ENCODE assay signal across 24 cellular contexts in genomic region chr1:172641492-172641891, GRCh38. TPM values are rescaled to one million over a fixed set of nuclear protein-coding genes. Genes with fewer than 3 reads are reported as not detected.
DNase-seq lines count a peak whose midpoint lies in the region; ATAC-seq, FAIRE-seq and TF ChIP-seq lines count a peak whose summit lies in the region.
"Had no signal": no experiment of that assay in that cellular context is flagged by ENCODE, and none has a peak within 500 bp of the region (broad histone marks: within the 10 kb centered on the region; RNA-seq: fewer than 3 reads in every experiment).

No MANE protein-coding gene starts in this region.

- H2AK5ac ChIP-seq in IMR-90 (ENCODE audit: low read depth, low read length), result peak overlapping the region; percentile 27; the same call in 1 of the 2 replicates

- H2AK9ac ChIP-seq in IMR-90 (replicated peaks; ENCODE audit: low read depth, low read length, poor library complexity), result no peak overlapping the region

- H3K27ac ChIP-seq in CD4-positive, alpha-beta T cell (ENCODE audit: low read depth, low read length), result no peak overlapping the region
- no peak overlapping the region for H3K27ac ChIP-seq in IMR-90 (ENCODE audit: insufficient read depth, low read length)
- no peak overlapping the region for H3K27ac ChIP-seq in K562 (ENCODE audit: extremely low read depth, low read depth, low read length)

- H3K4me3 Mint-ChIP-seq in CD4-positive, alpha-beta T cell, result no peak overlapping the region
- peak overlapping the region; percentile 23 for H3K4me3 Mint-ChIP-seq in activated T-helper 1 cell treated with anti-CD3 and anti-CD28 coated beads, Interleukin-12 subunit alpha, Interleukin-12 subunit beta, Interleukin-2, Interleukin-4 antibody, amounts not matched to agents 30 ng/mL and 10 ng/mL and 1 ng/mL, durations not matched to agents 14 hours and 24 hours and 36 hours
- H3K4me3 Mint-ChIP-seq: CD8-positive, alpha-beta T cell; GM23338 had no signal

- no peak overlapping the region for H4K8ac ChIP-seq in IMR-90 (ENCODE audit: low read depth in 2 of 2, low read length in 2 of 2)

- H3K9me3 ChIP-seq in CD4-positive, alpha-beta T cell (ENCODE audit: control insufficient read depth, low read length), result no peaks in the 10 kb centered on the region
- H3K9me3 ChIP-seq in IMR-90 (ENCODE audit: control insufficient read depth, insufficient read depth, low read length), result peaks cover 6% of the 10 kb centered on the region; the same call in 1 of the 2 replicates
- H3K9me3 ChIP-seq in K562 (replicated peaks; ENCODE audit: control insufficient read depth, insufficient read depth, low read depth, low read length), result peaks cover 3% of the 10 kb centered on the region; the same call in 1 of the 2 replicates
- H3K9me3 ChIP-seq: HAP-1 had no signal

- no peaks in the 10 kb centered on the region for H3K36me3 Mint-ChIP-seq in CD4-positive, alpha-beta T cell (ENCODE audit: low read depth)
- peaks cover 8% of the 10 kb centered on the region for H3K36me3 Mint-ChIP-seq in activated T-helper 1 cell treated with anti-CD3 and anti-CD28 coated beads, Interleukin-12 subunit alpha, Interleukin-12 subunit beta, Interleukin-2, Interleukin-4 antibody, amounts not matched to agents 30 ng/mL and 10 ng/mL and 1 ng/mL, durations not matched to agents 14 hours and 24 hours and 36 hours (ENCODE audit: low read depth)
- H3K36me3 Mint-ChIP-seq: CD8-positive, alpha-beta T cell; IgD-negative memory B cell had no signal

- TF ChIP-seq POLR2A in IMR-90 (IDR thresholded peaks at IDR 0.05; ENCODE audit: low read depth, low read length) (no peak), K562 (conservative IDR thresholded peaks at IDR 0.05) (no peak)

- H3K56ac ChIP-seq in IMR-90 (ENCODE audit: extremely low read depth, insufficient read depth, low read length), result no peak overlapping the region

- H2BK120ac ChIP-seq in IMR-90 (ENCODE audit: low read depth, low read length), result peak overlapping the region; percentile 51; the same call in 1 of the 2 replicates

- no peaks in the 10 kb centered on the region for H3K27me3 Mint-ChIP-seq in CD4-positive, alpha-beta T cell
- peaks cover 5% of the 10 kb centered on the region for H3K27me3 Mint-ChIP-seq in activated T-helper 1 cell treated with anti-CD3 and anti-CD28 coated beads, Interleukin-12 subunit alpha, Interleukin-12 subunit beta, Interleukin-2, Interleukin-4 antibody, amounts not matched to agents 30 ng/mL and 10 ng/mL and 1 ng/mL, durations not matched to agents 14 hours and 24 hours and 36 hours (ENCODE audit: insufficient read depth)

- ATAC-seq in CD4-positive, alpha-beta T cell (ENCODE audit: poor library complexity), result no peak
- ATAC-seq in IMR-90 (ENCODE audit: low read depth) (no peak), K562 (no peak), SK-N-SH treated with all-trans-retinoic acid at 6 μM for 48 hours (no peak), GM18519 (IDR thresholded peaks at IDR 0.05; ENCODE audit: low FRiP score, unreplicated experiment) (no peak)
- ATAC-seq: CD8-positive, alpha-beta T cell; GM23338 had no signal

- no peak for DNase-seq in CD4-positive, alpha-beta T cell
- DNase-seq in IMR-90, result no peak
- no peak for DNase-seq in activated T-helper 1 cell treated with anti-CD3 and anti-CD28 coated beads, Interleukin-12 subunit alpha, Interleukin-12 subunit beta, Interleukin-2, Interleukin-4 antibody, amounts not matched to agents 30 ng/mL and 10 ng/mL and 1 ng/mL, durations not matched to agents 14 hours and 24 hours and 36 hours (ENCODE audit: low spot score)
- no peak for DNase-seq in K562 (ENCODE audit: extremely low read depth in 1 of 4, low spot score in 3 of 4)
- no peak for DNase-seq in LoVo (ENCODE audit: low spot score)
- no peak for DNase-seq in C1 segment of cervical spinal cord (lab: John Stamatoyannopoulos, UW)
- DNase-seq: Calu3; CD8-positive, alpha-beta T cell; DMS153; Karpas-422; NCI-H1417; NCI-H187; NCI-H446 treated with DMSO at 0.1 percent for 48 hours; NCI-H526 treated with DMSO at 0.1 percent for 48 hours; Right ventricle myocardium superior had no signal

- peak overlapping the region; percentile 51; the same call in 1 of the 2 replicates for H2BK20ac ChIP-seq in IMR-90 (ENCODE audit: low read depth, low read length)

- TF ChIP-seq EP300 in K562 (IDR thresholded peaks at IDR 0.05; ENCODE audit: low read length), result no peak

- no peak overlapping the region for H3K18ac ChIP-seq in IMR-90 (ENCODE audit: low read depth, low read length)

- no peaks in the 10 kb centered on the region for H3K27me3 ChIP-seq in CD4-positive, alpha-beta T cell (ENCODE audit: control insufficient read depth, insufficient read depth, low read length)
- no peaks in the 10 kb centered on the region for H3K27me3 ChIP-seq in IMR-90 (ENCODE audit: control insufficient read depth, insufficient read depth, low read length)
- H3K27me3 ChIP-seq in K562 (ENCODE audit: control insufficient read depth in 2 of 2, insufficient read depth in 2 of 2, low read length in 2 of 2), result no peaks in the 10 kb centered on the region

- H4K5ac ChIP-seq in IMR-90 (ENCODE audit: low read depth, low read length), result no peak overlapping the region

- H3K79me1 ChIP-seq in IMR-90 (ENCODE audit: low read depth in 1 of 2, low read length in 2 of 2), result 0 out of 4 replicates have a peak, but pooled peaks cover 0 to 7% of the 10 kb centered on the region in 2 experiments

- no peak for FAIRE-seq in K562 (lab: Jason Lieb, UNC)
- FAIRE-seq: GM12891 had no signal

- no peak overlapping the region for H3K9ac ChIP-seq in IMR-90 (ENCODE audit: low read depth, low read length)
- H3K9ac ChIP-seq in K562 (ENCODE audit: insufficient read depth in 1 of 2, low read depth in 2 of 2, low read length in 2 of 2), result no peak overlapping the region

- dilution Hi-C loops in IMR-90 (cut with HindIII; ENCODE audit: low sequenced_read_pairs, unreplicated experiment), result no loop called here

- BruUV-seq in IMR-90 (replicated peaks; lab: Mats Ljungman, UMichigan), result no TSS peak
- no TSS peak for BruUV-seq in K562 (replicated peaks; lab: Mats Ljungman, UMichigan)

- H3K27ac Mint-ChIP-seq in CD4-positive, alpha-beta T cell, result peak overlapping the region; percentile 89
- peak overlapping the region; percentile 57 for H3K27ac Mint-ChIP-seq in activated T-helper 1 cell treated with anti-CD3 and anti-CD28 coated beads, Interleukin-12 subunit alpha, Interleukin-12 subunit beta, Interleukin-2, Interleukin-4 antibody, amounts not matched to agents 30 ng/mL and 10 ng/mL and 1 ng/mL, durations not matched to agents 14 hours and 24 hours and 36 hours
- H3K27ac Mint-ChIP-seq: CD8-positive, alpha-beta T cell; GM23338; IgD-negative memory B cell had no signal

- no peak overlapping the region; the same call in 2 of the 3 replicates for H2BK15ac ChIP-seq in IMR-90 (ENCODE audit: low read depth, low read length)

- 100% methylated on average over 2 of the region's 5 CpGs; no CpG with 5 or more reads in 1 of the 2 experiments for WGBS in IMR-90 (ENCODE audit: extremely low coverage in 2 of 2, insufficient read length in 1 of 2), 2 experiments
- WGBS in K562 (ENCODE audit: insufficient coverage, low coverage, missing lambda C conversion rate), result 43% methylated on average over 5 of the region's 5 CpGs

- H3K14ac ChIP-seq in IMR-90 (replicated peaks; ENCODE audit: low read depth, low read length), result no peak overlapping the region

- no peak for TF ChIP-seq RAD21 in IMR-90 (IDR thresholded peaks at IDR 0.05; ENCODE audit: low read length)
- no peak for TF ChIP-seq RAD21 in K562 (CRISPR knock-in tag; conservative IDR thresholded peaks at IDR 0.05 in 1 of 2, IDR thresholded peaks at IDR 0.05 in 1 of 2)

- H3K9me3 Mint-ChIP-seq in CD4-positive, alpha-beta T cell, result no peaks in the 10 kb centered on the region
- peaks cover 10% of the 10 kb centered on the region for H3K9me3 Mint-ChIP-seq in activated T-helper 1 cell treated with anti-CD3 and anti-CD28 coated beads, Interleukin-12 subunit alpha, Interleukin-12 subunit beta, Interleukin-2, Interleukin-4 antibody, amounts not matched to agents 30 ng/mL and 10 ng/mL and 1 ng/mL, durations not matched to agents 14 hours and 24 hours and 36 hours
- H3K9me3 Mint-ChIP-seq: CD8-positive, alpha-beta T cell; GM23338 had no signal

- peaks cover 21% of the 10 kb centered on the region for H3K4me1 ChIP-seq in IMR-90 (ENCODE audit: control insufficient read depth, insufficient read depth, low read length)
- H3K4me1 ChIP-seq in K562 (replicated peaks in 1 of 2; ENCODE audit: control insufficient read depth in 2 of 2, insufficient read depth in 2 of 2, low read length in 2 of 2), result peaks cover 0 to 36% of the 10 kb centered on the region in 2 experiments; a peak in 4 of 5 replicates
- H3K4me1 ChIP-seq: HAP-1 had no signal

- peaks cover 27% of the 10 kb centered on the region for H3K9me1 ChIP-seq in IMR-90 (ENCODE audit: insufficient read depth, low read length)
- H3K9me1 ChIP-seq in K562 (ENCODE audit: control insufficient read depth, insufficient read depth, low read length), result no peaks in the 10 kb centered on the region

- no peak overlapping the region for H3K4me2 ChIP-seq in IMR-90 (ENCODE audit: low read depth, low read length)
- no peak overlapping the region for H3K4me2 ChIP-seq in K562 (ENCODE audit: insufficient read depth, low read length)
- H3K4me2 ChIP-seq: GM23338 had no signal

- H3K36me3 ChIP-seq in IMR-90 (ENCODE audit: control insufficient read depth, insufficient read depth, low read length) (no peaks in the 10 kb centered on the region), K562 (ENCODE audit: control insufficient read depth, insufficient read depth, low read length) (no peaks in the 10 kb centered on the region)
- H3K36me3 ChIP-seq: HAP-1 had no signal

- H3K79me2 ChIP-seq in K562 (ENCODE audit: control insufficient read depth, insufficient read depth, low read length), result no peaks in the 10 kb centered on the region

- peaks cover 98% of the 10 kb centered on the region for H3K4me1 Mint-ChIP-seq in CD4-positive, alpha-beta T cell (ENCODE audit: low read depth)
- peaks cover 95% of the 10 kb centered on the region for H3K4me1 Mint-ChIP-seq in activated T-helper 1 cell treated with anti-CD3 and anti-CD28 coated beads, Interleukin-12 subunit alpha, Interleukin-12 subunit beta, Interleukin-2, Interleukin-4 antibody, amounts not matched to agents 30 ng/mL and 10 ng/mL and 1 ng/mL, durations not matched to agents 14 hours and 24 hours and 36 hours (ENCODE audit: low read depth)

- no peak overlapping the region for H3K23ac ChIP-seq in IMR-90 (ENCODE audit: low read depth, low read length)

- H2BK5ac ChIP-seq in IMR-90 (ENCODE audit: low read depth, low read length, poor library complexity, severe bottlenecking), result no peak overlapping the region

- POLR2A ChIA-PET in CD4-positive, alpha-beta T cell (lab: Charles Lee), result interaction anchor here (0.8 kb wide), 1 partner anchor 17 kb away, joined by 3 read pairs; the partner anchor contains the start of gene FASLG
- POLR2A ChIA-PET in IMR-90 (lab: Charles Lee; ENCODE audit: unreplicated experiment) (no interaction called here), K562 (lab: Yijun Ruan, JAX) (no interaction called here)

- H3K4ac ChIP-seq in IMR-90 (ENCODE audit: low read depth, low read length), result peak overlapping the region; percentile 50; the same call in 1 of the 2 replicates

- in situ Hi-C loops in IMR-90 (cut with MboI; ENCODE audit: low sequenced_read_pairs) (no loop called here), K562 (cut with MboI) (no loop called here)

- H3K4me3 ChIP-seq in IMR-90 (ENCODE audit: insufficient read depth, low read depth, low read length) (no peak overlapping the region), K562 (no peak overlapping the region)
- H3K4me3 ChIP-seq: GM23338, HAP-1 had no signal

- intact Hi-C loops in CD4-positive, alpha-beta T cell (cut with DNase I, micrococcal nuclease), result no loop called here
- intact Hi-C loops in IMR-90 (cut with micrococcal nuclease) (no loop called here), K562 (cut with micrococcal nuclease) (loop anchor here (5.0 kb wide), 1 partner anchor 434 kb away; no protein-coding TSS in a partner anchor)
- intact Hi-C loops in activated T-helper 1 cell treated with anti-CD3 and anti-CD28 coated beads, Interleukin-12 subunit alpha, Interleukin-12 subunit beta, Interleukin-2, Interleukin-4 antibody, amounts not matched to agents 30 ng/mL and 10 ng/mL and 1 ng/mL, durations not matched to agents 14 hours and 24 hours and 36 hours (cut with micrococcal nuclease), result no loop called here

- H4K91ac ChIP-seq in IMR-90 (ENCODE audit: insufficient read depth, low read depth, low read length), result no peak overlapping the region

- no peak overlapping the region for H2AFZ ChIP-seq in IMR-90 (replicated peaks; ENCODE audit: low read length, poor library complexity)
- H2AFZ ChIP-seq in K562 (ENCODE audit: low read depth, low read length), result no peak overlapping the region
- H2AFZ ChIP-seq: GM23338 had no signal

- CTCF ChIA-PET in CD4-positive, alpha-beta T cell (lab: Charles Lee), result no interaction called here
- CTCF ChIA-PET in IMR-90 (lab: Yijun Ruan, JAX), result interaction anchor here (0.6 kb wide), 2 partner anchors 9 to 28 kb away, joined by 3 to 5 read pairs; no protein-coding TSS in a partner anchor
- CTCF ChIA-PET in K562 (lab: Yijun Ruan, JAX; ENCODE audit: low intra/inter-chr PET ratio), result no interaction called here

- TF ChIP-seq CTCF in CD4-positive, alpha-beta T cell (IDR thresholded peaks at IDR 0.05), result no peak
- no peak for TF ChIP-seq CTCF in IMR-90 (conservative IDR thresholded peaks at IDR 0.05; ENCODE audit: low read depth, low read length)
- no peak for TF ChIP-seq CTCF in K562 (IDR thresholded peaks at IDR 0.05 in 2 of 3, conservative IDR thresholded peaks at IDR 0.05 in 1 of 3; ENCODE audit: insufficient read depth in 2 of 3, low read depth in 1 of 3, low read length in 3 of 3)

- H4K20me1 ChIP-seq in IMR-90 (ENCODE audit: insufficient read depth, low read length), result no peaks in the 10 kb centered on the region
- no peaks in the 10 kb centered on the region for H4K20me1 ChIP-seq in K562 (replicated peaks; ENCODE audit: control insufficient read depth, insufficient read depth, low read length)

RNA-seq across cellular contexts. Expression of gene FASLG, which starts 17.4 kb away (rescaled TPM):
- total RNA-seq in CD4-positive, alpha-beta T cell, result under 1 TPM; 0.11 to 0.80 TPM
- total RNA-seq in IMR-90 (2012; rRNA removed), result 0.18 and 0.28 TPM in 2 replicates
- polyA plus RNA-seq in IMR-90 (2012; rRNA removed), result 0.10 and 0.14 TPM in 2 replicates
- 0.06 and 0.07 TPM in 2 replicates for polyA plus RNA-seq in IMR-90 (2012; cell fraction: cytosol; rRNA removed)
- polyA plus RNA-seq in IMR-90 (2012; cell fraction: nucleus; rRNA removed; ENCODE audit: low replicate concordance), result 0.05 and 0.09 TPM in 2 replicates
- total RNA-seq in activated T-helper 1 cell treated with anti-CD3 and anti-CD28 coated beads, Interleukin-12 subunit alpha, Interleukin-12 subunit beta, Interleukin-2, Interleukin-4 antibody, amounts not matched to agents 30 ng/mL and 10 ng/mL and 1 ng/mL, durations not matched to agents 14 hours and 24 hours and 36 hours, result 113 and 114 TPM in 2 replicates
- total RNA-seq in K562 (2011; cell fraction: chromatin; rRNA removed; ENCODE audit: low replicate concordance), result not detected in 2 replicates
- total RNA-seq in K562 (2011; cell fraction: nucleolus; rRNA removed), result not detected in 2 replicates
- not detected in 2 replicates for total RNA-seq in K562 (2011; cell fraction: nucleoplasm; rRNA removed)
- not detected in 2 replicates for total RNA-seq in K562 (2014; rRNA removed)
- total RNA-seq in K562 (2014; rRNA removed; fragmentation: Illumina TruSeq; extraction: Trizol), result not detected in 2 replicates
- total RNA-seq in K562 (2015; rRNA removed; fragmentation: Illumina TruSeq; extraction: Trizol), result not detected in 2 replicates
- total RNA-seq in K562 (2021), result not detected in 2 replicates
- polyA plus RNA-seq in K562 (2011; rRNA removed), result 0.05 TPM in 1 of 2 replicates, not detected in the other
- polyA plus RNA-seq in K562 (2011; cell fraction: cytosol; rRNA removed), result not detected in 2 replicates
- polyA plus RNA-seq in K562 (2011; cell fraction: nucleus; rRNA removed), result not detected in 2 replicates
- 0.04 TPM in 1 of 2 replicates, not detected in the other for polyA plus RNA-seq in K562 (2012)
- polyA plus RNA-seq in K562 (2014; fragmentation: Illumina TruSeq; extraction: Trizol), result not detected in 2 replicates
- not detected for polyA plus RNA-seq in K562 (2014; fragmentation: Nextera tagmentation; extraction: Ambion mirVana)
- polyA plus RNA-seq in K562 (2014; rRNA removed), result not detected in 2 replicates
- not detected in 2 replicates for polyA minus RNA-seq in K562 (2011; rRNA and poly(A)+ RNA removed)
- not detected in 2 replicates for polyA minus RNA-seq in K562 (2011; cell fraction: cytosol; rRNA and poly(A)+ RNA removed)
- not detected in 2 replicates for polyA minus RNA-seq in K562 (2011; cell fraction: nucleus; rRNA and poly(A)+ RNA removed)
- total RNA-seq: Calu3, G401, GM23338, MCF 10A, Right ventricle myocardium superior had no signal
- polyA plus RNA-seq: BJ, GM23338 had no signal

Comparison
In these comparisons a context has a peak if more than half of its experiments do, and no peak if none do; other contexts are left out.
1. RNA of gene FASLG, which starts 17.4 kb away (total RNA-seq): 113 to 114 TPM in activated T-helper 1 cell treated with anti-CD3 and anti-CD28 coated beads, Interleukin-12 subunit alpha, Interleukin-12 subunit beta, Interleukin-2, Interleukin-4 antibody, amounts not matched to agents 30 ng/mL and 10 ng/mL and 1 ng/mL, durations not matched to agents 14 hours and 24 hours and 36 hours; 0.11 to 0.80 TPM in CD4-positive, alpha-beta T cell, 0.18 to 0.28 TPM in IMR-90 and not detected in K562; every median in the first group is over 10 times any median in the second.